8 cellular contexts compared by ENCODE assay signal in the genomic region with DNA sequence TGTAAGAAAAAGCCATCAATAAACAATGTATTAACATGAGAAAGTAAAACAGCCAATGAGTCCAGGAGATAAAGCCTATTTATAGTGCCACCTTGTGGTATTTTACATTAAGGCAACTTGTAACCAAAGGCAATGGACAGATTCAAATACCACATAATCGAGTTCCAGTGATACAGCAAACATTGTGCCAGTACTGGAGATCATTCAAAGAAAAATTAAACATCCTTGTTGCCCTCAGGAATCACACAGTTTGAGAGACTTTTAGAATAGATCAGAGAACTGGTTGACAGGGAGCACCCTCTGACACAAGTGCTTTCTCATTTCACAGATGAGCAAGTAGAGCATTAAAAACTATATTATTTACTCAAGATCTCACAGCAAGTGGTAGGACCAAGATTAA.
DNase-seq lines count a peak whose midpoint lies in the region; ATAC-seq and TF ChIP-seq lines count a peak whose summit lies in the region.

No MANE protein-coding gene starts in this region.

- H3K4me3 ChIP-seq in astrocyte of the cerebellum (ENCODE audit: low read depth, low read length) (no peak overlapping the region), hepatocyte (no peak overlapping the region), spleen (no peak overlapping the region)

- H3K27ac ChIP-seq in hepatocyte (no peak overlapping the region), spleen (no peak overlapping the region)

- ATAC-seq in HG02763 (IDR thresholded peaks at IDR 0.05; ENCODE audit: unreplicated experiment) = peak; percentile 51

- no peaks in the 10 kb centered on the region for H3K4me1 ChIP-seq in hepatocyte (ENCODE audit: insufficient read depth)
- H3K4me1 ChIP-seq in spleen = peaks cover 0 to 3% (median 0%) of the 10 kb centered on the region in 6 donors

- H3K9me2 ChIP-seq in hepatocyte (replicated peaks; ENCODE audit: insufficient read depth) = no peaks in the 10 kb centered on the region

- H3K27me3 ChIP-seq in hepatocyte = no peaks in the 10 kb centered on the region
- H3K27me3 ChIP-seq in spleen (replicated peaks in 1 of 7) = no peaks in the 10 kb centered on the region

- no peak overlapping the region for H3K4me2 ChIP-seq in hepatocyte

- 12% methylated on average over 1 of the region's 1 CpG for WGBS in hepatocyte (ENCODE audit: low lambda C conversion rate, missing lambda C conversion rate)
- 3 to 13% (median 7%) methylated on average over 1 of the region's 1 CpG for WGBS in spleen, 5 donors

- peak; percentile 58 for TF ChIP-seq CTCF in astrocyte of the cerebellum (IDR thresholded peaks at IDR 0.05; ENCODE audit: low read depth, low read length, missing control alignments)
- TF ChIP-seq CTCF in hepatocyte (IDR thresholded peaks at IDR 0.05; ENCODE audit: poor library complexity) = peak; percentile 77
- peak; percentile 37 to 83 (median 74) for TF ChIP-seq CTCF in spleen (IDR thresholded peaks at IDR 0.05 in 8 of 11, conservative IDR thresholded peaks at IDR 0.05 in 3 of 11)

- no peaks in the 10 kb centered on the region for H3K9me3 ChIP-seq in hepatocyte (ENCODE audit: low read depth)
- no peaks in the 10 kb centered on the region for H3K9me3 ChIP-seq in spleen

- intact Hi-C loops in spleen (cut with DNase I; ENCODE audit: low total_unique reads) (loop anchor here (10.0 kb wide), 1 partner anchor 230 kb away; no protein-coding TSS in a partner anchor), posterior cingulate gyrus (cut with DNase I) (loop anchor here (1.0 to 10.0 kb wide), 3 partner anchors 102 to 250 kb away; no protein-coding TSS in a partner anchor)

- DNase-seq in NCI-H146 (lab: John Stamatoyannopoulos, UW) = peak; percentile 5
- no peak for DNase-seq in NCI-H146 treated with DMSO at 0.1 percent for 48 hours (lab: John Stamatoyannopoulos, UW; ENCODE audit: unreplicated experiment)
- peak; percentile 7 for DNase-seq in NCI-H2196 treated with DMSO at 0.1 percent for 48 hours (lab: John Stamatoyannopoulos, UW; ENCODE audit: unreplicated experiment)
- DNase-seq in astrocyte of the cerebellum (ENCODE audit: low read depth) = peak; percentile 55
- DNase-seq in hepatocyte (ENCODE audit: low spot score) = peak; percentile 55
- no peak for DNase-seq in spleen
- DNase-seq in posterior cingulate gyrus = no peak

- no peaks in the 10 kb centered on the region for H3K79me2 ChIP-seq in hepatocyte

- TF ChIP-seq POLR2A in spleen (IDR thresholded peaks at IDR 0.05) = no peak

- H3K36me3 ChIP-seq in hepatocyte (replicated peaks; ENCODE audit: insufficient read depth, low read depth) (no peaks in the 10 kb centered on the region), spleen (peaks cover 0 to 63% (median 11%) of the 10 kb centered on the region in 6 donors)

- in situ Hi-C loops in astrocyte of the cerebellum (cut with HindIII; ENCODE audit: low sequenced_read_pairs) = no loop called here

- no peaks in the 10 kb centered on the region for H4K20me1 ChIP-seq in hepatocyte (ENCODE audit: insufficient read depth, poor library complexity, severe bottlenecking)

- H2AFZ ChIP-seq in hepatocyte = no peak overlapping the region

Comparison
In these comparisons a context has a peak if more than half of its experiments do, and no peak if none do; other contexts are left out.
1. DNase-seq: peak in NCI-H146 (single experiment), NCI-H2196 treated with DMSO at 0.1 percent for 48 hours (single experiment), astrocyte of the cerebellum (single experiment) and hepatocyte (single experiment); none in NCI-H146 treated with DMSO at 0.1 percent for 48 hours (single experiment), spleen (single experiment) and posterior cingulate gyrus (0 of 10).
2. Peak in every context shown above with its lines, with median percentiles within 50 percentile points of each other: CTCF ChIP-seq.